ENCODE assay signal across 1 cellular context in the genomic region with DNA sequence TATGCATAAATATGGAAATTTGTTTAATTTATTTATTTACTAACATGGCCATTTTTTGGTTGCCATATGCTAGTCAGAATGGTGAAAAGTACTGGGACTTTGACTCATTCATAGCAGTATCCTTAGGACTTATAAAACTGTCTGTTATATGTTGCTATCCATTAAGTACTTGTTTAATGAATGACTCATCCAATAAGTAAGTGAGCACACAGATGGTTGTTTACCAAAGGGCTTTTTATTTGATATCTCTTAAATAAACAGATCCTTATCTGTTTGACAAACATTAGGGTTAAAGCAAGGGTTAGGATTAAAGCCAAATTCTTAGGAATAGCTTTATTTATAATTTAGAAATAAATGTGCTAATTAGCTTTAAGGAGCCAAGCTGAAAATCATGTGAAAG.
TF ChIP-seq lines count a peak whose summit lies in the region.

No MANE protein-coding gene starts in this region.

TF ChIP-seq in HepG2, 621 proteins besides CTCF, POLR2A, EP300 and RAD21 (continued from another document):
- TF ChIP-seq GMEB2 (CRISPR knock-in tag; IDR thresholded peaks at IDR 0.05; ENCODE audit: low read depth) = no peak
- peak; percentile 46; the same call in 1 of the 2 replicates for TF ChIP-seq SIX1 (CRISPR knock-in tag; IDR thresholded peaks at IDR 0.05; ENCODE audit: borderline replicate concordance)
- TF ChIP-seq, protein P1, sequence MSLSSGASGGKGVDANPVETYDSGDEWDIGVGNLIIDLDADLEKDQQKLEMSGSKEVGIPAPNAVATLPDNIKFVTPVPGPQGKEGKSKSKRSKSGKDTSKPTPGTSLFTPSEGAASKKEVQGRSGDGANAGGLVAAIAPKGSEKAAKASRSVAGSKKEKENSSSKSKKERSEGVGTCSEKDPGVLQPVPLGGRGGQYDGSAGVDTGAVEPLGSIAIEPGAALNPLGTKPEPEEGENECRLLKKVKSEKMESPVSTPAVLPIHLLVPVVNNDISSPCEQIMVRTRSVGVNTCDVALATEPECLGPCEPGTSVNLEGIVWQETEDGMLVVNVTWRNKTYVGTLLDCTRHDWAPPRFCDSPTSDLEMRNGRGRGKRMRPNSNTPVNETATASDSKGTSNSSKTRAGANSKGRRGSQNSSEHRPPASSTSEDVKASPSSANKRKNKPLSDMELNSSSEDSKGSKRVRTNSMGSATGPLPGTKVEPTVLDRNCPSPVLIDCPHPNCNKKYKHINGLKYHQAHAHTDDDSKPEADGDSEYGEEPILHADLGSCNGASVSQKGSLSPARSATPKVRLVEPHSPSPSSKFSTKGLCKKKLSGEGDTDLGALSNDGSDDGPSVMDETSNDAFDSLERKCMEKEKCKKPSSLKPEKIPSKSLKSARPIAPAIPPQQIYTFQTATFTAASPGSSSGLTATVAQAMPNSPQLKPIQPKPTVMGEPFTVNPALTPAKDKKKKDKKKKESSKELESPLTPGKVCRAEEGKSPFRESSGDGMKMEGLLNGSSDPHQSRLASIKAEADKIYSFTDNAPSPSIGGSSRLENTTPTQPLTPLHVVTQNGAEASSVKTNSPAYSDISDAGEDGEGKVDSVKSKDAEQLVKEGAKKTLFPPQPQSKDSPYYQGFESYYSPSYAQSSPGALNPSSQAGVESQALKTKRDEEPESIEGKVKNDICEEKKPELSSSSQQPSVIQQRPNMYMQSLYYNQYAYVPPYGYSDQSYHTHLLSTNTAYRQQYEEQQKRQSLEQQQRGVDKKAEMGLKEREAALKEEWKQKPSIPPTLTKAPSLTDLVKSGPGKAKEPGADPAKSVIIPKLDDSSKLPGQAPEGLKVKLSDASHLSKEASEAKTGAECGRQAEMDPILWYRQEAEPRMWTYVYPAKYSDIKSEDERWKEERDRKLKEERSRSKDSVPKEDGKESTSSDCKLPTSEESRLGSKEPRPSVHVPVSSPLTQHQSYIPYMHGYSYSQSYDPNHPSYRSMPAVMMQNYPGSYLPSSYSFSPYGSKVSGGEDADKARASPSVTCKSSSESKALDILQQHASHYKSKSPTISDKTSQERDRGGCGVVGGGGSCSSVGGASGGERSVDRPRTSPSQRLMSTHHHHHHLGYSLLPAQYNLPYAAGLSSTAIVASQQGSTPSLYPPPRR (CRISPR knock-in tag; IDR thresholded peaks at IDR 0.05; ENCODE audit: borderline replicate concordance) = peak; percentile 65; the same call in 1 of the 2 replicates
- TF ChIP-seq, protein P2, sequence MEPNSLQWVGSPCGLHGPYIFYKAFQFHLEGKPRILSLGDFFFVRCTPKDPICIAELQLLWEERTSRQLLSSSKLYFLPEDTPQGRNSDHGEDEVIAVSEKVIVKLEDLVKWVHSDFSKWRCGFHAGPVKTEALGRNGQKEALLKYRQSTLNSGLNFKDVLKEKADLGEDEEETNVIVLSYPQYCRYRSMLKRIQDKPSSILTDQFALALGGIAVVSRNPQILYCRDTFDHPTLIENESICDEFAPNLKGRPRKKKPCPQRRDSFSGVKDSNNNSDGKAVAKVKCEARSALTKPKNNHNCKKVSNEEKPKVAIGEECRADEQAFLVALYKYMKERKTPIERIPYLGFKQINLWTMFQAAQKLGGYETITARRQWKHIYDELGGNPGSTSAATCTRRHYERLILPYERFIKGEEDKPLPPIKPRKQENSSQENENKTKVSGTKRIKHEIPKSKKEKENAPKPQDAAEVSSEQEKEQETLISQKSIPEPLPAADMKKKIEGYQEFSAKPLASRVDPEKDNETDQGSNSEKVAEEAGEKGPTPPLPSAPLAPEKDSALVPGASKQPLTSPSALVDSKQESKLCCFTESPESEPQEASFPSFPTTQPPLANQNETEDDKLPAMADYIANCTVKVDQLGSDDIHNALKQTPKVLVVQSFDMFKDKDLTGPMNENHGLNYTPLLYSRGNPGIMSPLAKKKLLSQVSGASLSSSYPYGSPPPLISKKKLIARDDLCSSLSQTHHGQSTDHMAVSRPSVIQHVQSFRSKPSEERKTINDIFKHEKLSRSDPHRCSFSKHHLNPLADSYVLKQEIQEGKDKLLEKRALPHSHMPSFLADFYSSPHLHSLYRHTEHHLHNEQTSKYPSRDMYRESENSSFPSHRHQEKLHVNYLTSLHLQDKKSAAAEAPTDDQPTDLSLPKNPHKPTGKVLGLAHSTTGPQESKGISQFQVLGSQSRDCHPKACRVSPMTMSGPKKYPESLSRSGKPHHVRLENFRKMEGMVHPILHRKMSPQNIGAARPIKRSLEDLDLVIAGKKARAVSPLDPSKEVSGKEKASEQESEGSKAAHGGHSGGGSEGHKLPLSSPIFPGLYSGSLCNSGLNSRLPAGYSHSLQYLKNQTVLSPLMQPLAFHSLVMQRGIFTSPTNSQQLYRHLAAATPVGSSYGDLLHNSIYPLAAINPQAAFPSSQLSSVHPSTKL (CRISPR knock-in tag; IDR thresholded peaks at IDR 0.05) = peak; percentile 86
- TF ChIP-seq, protein P3, sequence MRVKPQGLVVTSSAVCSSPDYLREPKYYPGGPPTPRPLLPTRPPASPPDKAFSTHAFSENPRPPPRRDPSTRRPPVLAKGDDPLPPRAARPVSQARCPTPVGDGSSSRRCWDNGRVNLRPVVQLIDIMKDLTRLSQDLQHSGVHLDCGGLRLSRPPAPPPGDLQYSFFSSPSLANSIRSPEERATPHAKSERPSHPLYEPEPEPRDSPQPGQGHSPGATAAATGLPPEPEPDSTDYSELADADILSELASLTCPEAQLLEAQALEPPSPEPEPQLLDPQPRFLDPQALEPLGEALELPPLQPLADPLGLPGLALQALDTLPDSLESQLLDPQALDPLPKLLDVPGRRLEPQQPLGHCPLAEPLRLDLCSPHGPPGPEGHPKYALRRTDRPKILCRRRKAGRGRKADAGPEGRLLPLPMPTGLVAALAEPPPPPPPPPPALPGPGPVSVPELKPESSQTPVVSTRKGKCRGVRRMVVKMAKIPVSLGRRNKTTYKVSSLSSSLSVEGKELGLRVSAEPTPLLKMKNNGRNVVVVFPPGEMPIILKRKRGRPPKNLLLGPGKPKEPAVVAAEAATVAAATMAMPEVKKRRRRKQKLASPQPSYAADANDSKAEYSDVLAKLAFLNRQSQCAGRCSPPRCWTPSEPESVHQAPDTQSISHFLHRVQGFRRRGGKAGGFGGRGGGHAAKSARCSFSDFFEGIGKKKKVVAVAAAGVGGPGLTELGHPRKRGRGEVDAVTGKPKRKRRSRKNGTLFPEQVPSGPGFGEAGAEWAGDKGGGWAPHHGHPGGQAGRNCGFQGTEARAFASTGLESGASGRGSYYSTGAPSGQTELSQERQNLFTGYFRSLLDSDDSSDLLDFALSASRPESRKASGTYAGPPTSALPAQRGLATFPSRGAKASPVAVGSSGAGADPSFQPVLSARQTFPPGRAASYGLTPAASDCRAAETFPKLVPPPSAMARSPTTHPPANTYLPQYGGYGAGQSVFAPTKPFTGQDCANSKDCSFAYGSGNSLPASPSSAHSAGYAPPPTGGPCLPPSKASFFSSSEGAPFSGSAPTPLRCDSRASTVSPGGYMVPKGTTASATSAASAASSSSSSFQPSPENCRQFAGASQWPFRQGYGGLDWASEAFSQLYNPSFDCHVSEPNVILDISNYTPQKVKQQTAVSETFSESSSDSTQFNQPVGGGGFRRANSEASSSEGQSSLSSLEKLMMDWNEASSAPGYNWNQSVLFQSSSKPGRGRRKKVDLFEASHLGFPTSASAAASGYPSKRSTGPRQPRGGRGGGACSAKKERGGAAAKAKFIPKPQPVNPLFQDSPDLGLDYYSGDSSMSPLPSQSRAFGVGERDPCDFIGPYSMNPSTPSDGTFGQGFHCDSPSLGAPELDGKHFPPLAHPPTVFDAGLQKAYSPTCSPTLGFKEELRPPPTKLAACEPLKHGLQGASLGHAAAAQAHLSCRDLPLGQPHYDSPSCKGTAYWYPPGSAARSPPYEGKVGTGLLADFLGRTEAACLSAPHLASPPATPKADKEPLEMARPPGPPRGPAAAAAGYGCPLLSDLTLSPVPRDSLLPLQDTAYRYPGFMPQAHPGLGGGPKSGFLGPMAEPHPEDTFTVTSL (CRISPR knock-in tag; IDR thresholded peaks at IDR 0.05; ENCODE audit: borderline replicate concordance) = peak; percentile 48; the same call in 1 of the 2 replicates
- TF ChIP-seq CREM (IDR thresholded peaks at IDR 0.05) = peak; percentile 30; the same call in 1 of the 2 replicates
- TF ChIP-seq CREM (CRISPR knock-in tag; IDR thresholded peaks at IDR 0.05) = no peak
- TF ChIP-seq TBX3 (IDR thresholded peaks at IDR 0.05; ENCODE audit: borderline replicate concordance) = peak; percentile 92
- no peak for TF ChIP-seq GLI4 (CRISPR knock-in tag; IDR thresholded peaks at IDR 0.05; ENCODE audit: borderline replicate concordance)
- TF ChIP-seq JUNB (CRISPR knock-in tag; IDR thresholded peaks at IDR 0.05; ENCODE audit: borderline replicate concordance) = peak; percentile 59; the same call in 1 of the 2 replicates
